Comparison of ENCODE assay signal across 17 cellular contexts in the genomic region with DNA sequence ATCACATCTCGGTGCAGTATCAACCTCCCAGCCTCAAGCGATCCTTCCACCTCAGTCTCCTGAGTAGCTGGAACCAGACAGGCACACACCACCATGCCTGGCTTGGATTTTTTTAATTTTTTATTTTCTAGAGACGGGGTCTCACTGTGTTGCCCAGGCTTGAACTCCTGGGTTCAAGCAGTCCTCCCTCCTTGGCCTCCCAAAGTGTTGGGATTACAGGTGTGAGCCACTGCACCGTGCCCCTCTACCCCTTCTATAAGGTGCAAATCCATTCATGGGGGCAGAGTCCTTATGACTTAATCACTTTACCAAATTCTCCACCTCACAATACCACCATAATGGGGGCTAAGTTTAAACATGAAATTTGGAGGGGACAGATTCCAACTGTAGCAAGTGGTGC. TPM values are rescaled to one million over a fixed set of nuclear protein-coding genes. Genes with fewer than 3 reads are reported as not detected.
DNase-seq lines count a peak whose midpoint lies in the region; ATAC-seq, FAIRE-seq and TF ChIP-seq lines count a peak whose summit lies in the region.
"Had no signal": no experiment of that assay in that cellular context is flagged by ENCODE, and none has a peak within 500 bp of the region (broad histone marks: within the 10 kb centered on the region; RNA-seq: fewer than 3 reads in every experiment).

No MANE protein-coding gene starts in this region.

- H3K36me3 Mint-ChIP-seq in T-helper 17 cell (ENCODE audit: low read depth) (peaks cover 8% of the 10 kb centered on the region), brain (peaks cover 66% of the 10 kb centered on the region), nephron progenitor cell (ENCODE audit: low read depth) (peaks cover 71% of the 10 kb centered on the region)

- H3K4me1 Mint-ChIP-seq in T-helper 17 cell (peaks cover 5% of the 10 kb centered on the region), brain (peaks cover 18% of the 10 kb centered on the region), nephron progenitor cell (peaks cover 8% of the 10 kb centered on the region)

- H3K4me3 ChIP-seq in cardiac muscle cell (no peak overlapping the region), kidney (ENCODE audit: low read length in 2 of 2) (no peak overlapping the region)
- H3K4me3 ChIP-seq: GM23248, HAP-1, Peyer's patch had no signal

- intact Hi-C loops in cardiac septum (cut with DNase I) (no loop called here), kidney (cut with DNase I) (no loop called here)

- H3K9me3 ChIP-seq in cardiac muscle cell (ENCODE audit: low read depth) (no peaks in the 10 kb centered on the region), T-helper 17 cell (ENCODE audit: control insufficient read depth, low read length, poor library complexity, severe bottlenecking) (no peaks in the 10 kb centered on the region), kidney (ENCODE audit: control insufficient read depth in 1 of 2, low read length in 2 of 2) (no peaks in the 10 kb centered on the region)
- H3K9me3 ChIP-seq: HAP-1, Peyer's patch had no signal

- H3K4me3 Mint-ChIP-seq in T-helper 17 cell: no peak overlapping the region
- no peak overlapping the region for H3K4me3 Mint-ChIP-seq in brain
- H3K4me3 Mint-ChIP-seq in nephron progenitor cell: no peak overlapping the region
- H3K4me3 Mint-ChIP-seq: CD4-positive, CD25-positive, alpha-beta regulatory T cell had no signal

- no peak for ATAC-seq in T-helper 17 cell

- H3K4me1 ChIP-seq in cardiac muscle cell (ENCODE audit: low read depth) (no peaks in the 10 kb centered on the region), kidney (ENCODE audit: control insufficient read depth in 1 of 2, insufficient read depth in 1 of 2, low read depth in 1 of 2, low read length in 2 of 2) (no peaks in the 10 kb centered on the region)
- H3K4me1 ChIP-seq: HAP-1, Peyer's patch had no signal

- H3K27ac ChIP-seq in cardiac muscle cell (peak overlapping the region; percentile 28), kidney (ENCODE audit: low read depth in 2 of 2, low read length in 2 of 2) (no peak overlapping the region)
- H3K27ac ChIP-seq: GM23248, Peyer's patch had no signal

- no peaks in the 10 kb centered on the region for H3K27me3 ChIP-seq in cardiac muscle cell
- H3K27me3 ChIP-seq: Peyer's patch had no signal

- H3K27me3 Mint-ChIP-seq in T-helper 17 cell: no peaks in the 10 kb centered on the region
- H3K27me3 Mint-ChIP-seq in brain: peaks cover 4% of the 10 kb centered on the region
- H3K27me3 Mint-ChIP-seq in nephron progenitor cell (ENCODE audit: low read depth, poor library complexity): no peaks in the 10 kb centered on the region
- H3K27me3 Mint-ChIP-seq: CD4-positive, CD25-positive, alpha-beta regulatory T cell had no signal

- TF ChIP-seq CTCF in cardiac muscle cell (IDR thresholded peaks at IDR 0.05; ENCODE audit: low read depth, low read length) (no peak), brain (conservative IDR thresholded peaks at IDR 0.05) (no peak), nephron progenitor cell (IDR thresholded peaks at IDR 0.05) (no peak), kidney (IDR thresholded peaks at IDR 0.05; ENCODE audit: borderline replicate concordance, extremely low read depth, insufficient read depth) (no peak)

- DNase-seq in cardiac muscle cell (ENCODE audit: low read depth in 1 of 2, low spot score in 1 of 2) (no peak), cardiac septum (ENCODE audit: low spot score) (no peak), T-helper 17 cell (no peak), nephron progenitor cell (no peak), SHP77 treated with DMSO at 0.1 percent for 48 hours (lab: John Stamatoyannopoulos, UW) (no peak), kidney (no peak), KG1 (lab: John Stamatoyannopoulos, UW) (no peak)
- DNase-seq: ACHN; AML-193; CD4-positive, CD25-positive, alpha-beta regulatory T cell; DMS153; GDM1; GM23248; NCI-H1105 treated with DMSO at 0.1 percent for 48 hours; Peyer's patch had no signal

- H3K9me3 Mint-ChIP-seq in brain (no peaks in the 10 kb centered on the region), nephron progenitor cell (no peaks in the 10 kb centered on the region)
- H3K9me3 Mint-ChIP-seq: CD4-positive, CD25-positive, alpha-beta regulatory T cell had no signal

- H3K27ac Mint-ChIP-seq in T-helper 17 cell (peak overlapping the region; percentile 49), brain (peak overlapping the region in 4 of 5 experiments; percentile 17 to 95 (median 87)), nephron progenitor cell (peak overlapping the region; percentile 94)

- FAIRE-seq in kidney (lab: Jason Lieb, UNC): no peak

- no peak overlapping the region for H3K9ac ChIP-seq in kidney (ENCODE audit: low read length in 2 of 2)
- H3K9ac ChIP-seq: GM23248 had no signal

- peaks cover 24% of the 10 kb centered on the region for H3K36me3 ChIP-seq in cardiac muscle cell
- H3K36me3 ChIP-seq in kidney (ENCODE audit: control insufficient read depth in 1 of 2, insufficient read depth in 2 of 2, low read length in 2 of 2): no peaks in the 10 kb centered on the region

RNA-seq across cellular contexts. Expression of gene TMEM181, which starts 37.7 kb away (rescaled TPM):
- total RNA-seq in cardiac muscle cell: 18.5 and 21.0 TPM in 2 replicates
- 17.9 and 25.0 TPM in 2 replicates for polyA plus RNA-seq in cardiac muscle cell
- total RNA-seq in cardiac septum: 10.6 TPM
- total RNA-seq in T-helper 17 cell: 10 to 100 TPM; 17.6 to 20.4 TPM
- polyA plus RNA-seq in brain (ENCODE audit: insufficient read depth, low read depth, low replicate concordance): 27.3 TPM
- total RNA-seq in kidney: 19.9 TPM
- 6.9 TPM for polyA plus RNA-seq in kidney (ENCODE audit: insufficient read depth, low read depth, low replicate concordance)

RNA-seq across cellular contexts. Expression of gene DYNLT1, which starts 47.0 kb away (rescaled TPM):
- total RNA-seq in cardiac muscle cell: 86.5 and 102 TPM in 2 replicates
- polyA plus RNA-seq in cardiac muscle cell: 423 and 459 TPM in 2 replicates
- total RNA-seq in cardiac septum: 131 TPM
- 100 to 1,000 TPM in 1 of 2 donors, 10 to 100 TPM in 1; 87.2 to 107 TPM for total RNA-seq in T-helper 17 cell
- 676 TPM for polyA plus RNA-seq in brain (ENCODE audit: insufficient read depth, low read depth, low replicate concordance)
- 145 TPM for total RNA-seq in kidney
- polyA plus RNA-seq in kidney (ENCODE audit: insufficient read depth, low read depth, low replicate concordance): 406 TPM

RNA-seq across cellular contexts. Expression of gene SYTL3, which starts 52.3 kb away (rescaled TPM):
- total RNA-seq in cardiac muscle cell (6.7 and 9.9 TPM in 2 replicates), cardiac septum (5.7 TPM), T-helper 17 cell (10 to 100 TPM; 28.9 to 36.1 TPM), kidney (16.0 TPM)
- polyA plus RNA-seq in cardiac muscle cell (11.4 and 15.9 TPM in 2 replicates), brain (ENCODE audit: insufficient read depth, low read depth, low replicate concordance) (8.0 TPM), kidney (ENCODE audit: insufficient read depth, low read depth, low replicate concordance) (3.1 TPM)
